Comparison of ENCODE assay signal across 1 cellular context in genomic region chr18:6729247-6730091, GRCh38.
TF ChIP-seq lines count a peak whose summit lies in the region.

Gene ARHGAP28 (plus strand): TSS chr18:6729716. CDS start chr18:6729822, 106 bp downstream.

TF ChIP-seq in K562, 482 proteins besides CTCF, POLR2A, EP300 and RAD21 (continued from another document and continues in another):
- peak; percentile 66; the same call in 1 of the 2 replicates for TF ChIP-seq E2F1 (CRISPR knock-in tag; IDR thresholded peaks at IDR 0.05)
- peak; percentile 41 for TF ChIP-seq PHF20 (IDR thresholded peaks at IDR 0.05; ENCODE audit: partially characterized antibody)
- no peak for TF ChIP-seq ZNF274 (IDR thresholded peaks at IDR 0.05; ENCODE audit: borderline replicate concordance, low read depth, low read length)
- TF ChIP-seq MXI1 (IDR thresholded peaks at IDR 0.05; ENCODE audit: low read depth, low read length), result peak; percentile 20; the same call in 1 of the 2 replicates
- TF ChIP-seq ZBTB9 (CRISPR knock-in tag; IDR thresholded peaks at IDR 0.05), result peak; percentile 67; the same call in 1 of the 2 replicates
- TF ChIP-seq CUX1 (CRISPR knock-in tag; IDR thresholded peaks at IDR 0.05), result no peak
- TF ChIP-seq ETS2 (tag; IDR thresholded peaks at IDR 0.05; ENCODE audit: borderline replicate concordance, poor library complexity, severe bottlenecking), result no peak
- 0 out of 2 replicates have a peak, but pooled peaks have one; percentile 34 for TF ChIP-seq ELF2 (CRISPR knock-in tag; IDR thresholded peaks at IDR 0.05)
- no peak for TF ChIP-seq ARHGAP35 (IDR thresholded peaks at IDR 0.05; ENCODE audit: partially characterized antibody)
- TF ChIP-seq RBM22 (IDR thresholded peaks at IDR 0.05; ENCODE audit: low read depth, low read length, poor library complexity, severe bottlenecking), result no peak
- no peak for TF ChIP-seq ARID3A (IDR thresholded peaks at IDR 0.05; ENCODE audit: borderline replicate concordance, low read depth, low read length)
- peak; percentile 88; the same call in 1 of the 2 replicates for TF ChIP-seq KDM2B (CRISPR knock-in tag; IDR thresholded peaks at IDR 0.05)
- peak; percentile 47; the same call in 1 of the 2 replicates for TF ChIP-seq MBD2 (IDR thresholded peaks at IDR 0.05; ENCODE audit: borderline replicate concordance, low read depth)
- peak; percentile 57; the same call in 1 of the 2 replicates for TF ChIP-seq PHF8 (IDR thresholded peaks at IDR 0.05; ENCODE audit: borderline replicate concordance, low read length)
- TF ChIP-seq JUN (IDR thresholded peaks at IDR 0.05; ENCODE audit: borderline replicate concordance, low read depth, low read length), result 0 out of 2 replicates have a peak, but pooled peaks have one; percentile 37
- no peak for TF ChIP-seq JUN (CRISPR knock-in tag; IDR thresholded peaks at IDR 0.05; ENCODE audit: borderline replicate concordance)
- no peak for TF ChIP-seq ELF1 (tag; IDR thresholded peaks at IDR 0.05)
- no peak for TF ChIP-seq ZNF584 (CRISPR knock-in tag; IDR thresholded peaks at IDR 0.05; ENCODE audit: low read depth)
- TF ChIP-seq ATF1 (CRISPR knock-in tag; IDR thresholded peaks at IDR 0.05), result 0 out of 2 replicates have a peak, but pooled peaks have one; percentile 8
- peak; percentile 86 for TF ChIP-seq ATF1 (tag; IDR thresholded peaks at IDR 0.05)
- peak; percentile 76 for TF ChIP-seq MAX (CRISPR knock-in tag; IDR thresholded peaks at IDR 0.05)
- TF ChIP-seq MLX (CRISPR knock-in tag; conservative IDR thresholded peaks at IDR 0.05), result no peak
- no peak for TF ChIP-seq ZNF696 (CRISPR knock-in tag; conservative IDR thresholded peaks at IDR 0.05)
- no peak for TF ChIP-seq E2F4 (CRISPR knock-in tag; IDR thresholded peaks at IDR 0.05; ENCODE audit: low read depth)
- TF ChIP-seq ZNF77 (CRISPR knock-in tag; IDR thresholded peaks at IDR 0.05), result no peak
- TF ChIP-seq UBTF (IDR thresholded peaks at IDR 0.05; ENCODE audit: borderline replicate concordance in 1 of 2, low read depth in 2 of 2, low read length in 2 of 2), result peak; percentile 51 to 79; a peak in 2 of 4 replicates
- TF ChIP-seq HLTF (IDR thresholded peaks at IDR 0.05), result no peak
- TF ChIP-seq ZBTB17 (CRISPR knock-in tag; IDR thresholded peaks at IDR 0.05), result no peak; the same call in 1 of the 2 replicates
- no peak for TF ChIP-seq HDAC2 (IDR thresholded peaks at IDR 0.05)
- peak; percentile 3 to 79; a peak in 1 of 4 replicates for TF ChIP-seq MNT (conservative IDR thresholded peaks at IDR 0.05)
- no peak for TF ChIP-seq ELF4 (CRISPR knock-in tag; IDR thresholded peaks at IDR 0.05)
- TF ChIP-seq CTBP1 (IDR thresholded peaks at IDR 0.05; ENCODE audit: borderline replicate concordance), result peak; percentile 100
- TF ChIP-seq CBFA2T2 (conservative IDR thresholded peaks at IDR 0.05), result no peak
- 0 out of 2 replicates have a peak, but pooled peaks have one; percentile 11 for TF ChIP-seq NFIC (IDR thresholded peaks at IDR 0.05)
- no peak for TF ChIP-seq RBM39 (optimal IDR thresholded peaks at IDR 0.05; ENCODE audit: low read depth, low read length)
- no peak for TF ChIP-seq ZNF707 (CRISPR knock-in tag; conservative IDR thresholded peaks at IDR 0.05)
- no peak for TF ChIP-seq IRF2 (CRISPR knock-in tag; IDR thresholded peaks at IDR 0.05)
- no peak for TF ChIP-seq EHMT2 (IDR thresholded peaks at IDR 0.05)
- 0 out of 2 replicates have a peak, but pooled peaks have one; percentile 20 for TF ChIP-seq TARDBP (IDR thresholded peaks at IDR 0.05)
- 0 out of 2 replicates have a peak, but pooled peaks have one; percentile 15 for TF ChIP-seq ZNF24 (IDR thresholded peaks at IDR 0.05)
- TF ChIP-seq THRB (CRISPR knock-in tag; conservative IDR thresholded peaks at IDR 0.05), result no peak
- TF ChIP-seq YY1 (IDR thresholded peaks at IDR 0.05; ENCODE audit: borderline replicate concordance in 1 of 3, control insufficient read depth in 1 of 3, extremely low read depth in 1 of 3, insufficient read depth in 3 of 3, insufficient read length in 1 of 3, insufficient replicate concordance in 2 of 3, low read depth in 1 of 3, low read length in 2 of 3), result peak in 1 of 3 experiments; percentile 5
- no peak for TF ChIP-seq PTRF (tag; IDR thresholded peaks at IDR 0.05)
- 0 out of 2 replicates have a peak, but pooled peaks have one; percentile 62 for TF ChIP-seq SAFB (IDR thresholded peaks at IDR 0.05; ENCODE audit: borderline replicate concordance, low read depth, low read length)
- TF ChIP-seq GMEB1 (CRISPR knock-in tag; IDR thresholded peaks at IDR 0.05), result peak; percentile 70
